ENCODE assay signal across 14 cellular contexts in the genomic region with DNA sequence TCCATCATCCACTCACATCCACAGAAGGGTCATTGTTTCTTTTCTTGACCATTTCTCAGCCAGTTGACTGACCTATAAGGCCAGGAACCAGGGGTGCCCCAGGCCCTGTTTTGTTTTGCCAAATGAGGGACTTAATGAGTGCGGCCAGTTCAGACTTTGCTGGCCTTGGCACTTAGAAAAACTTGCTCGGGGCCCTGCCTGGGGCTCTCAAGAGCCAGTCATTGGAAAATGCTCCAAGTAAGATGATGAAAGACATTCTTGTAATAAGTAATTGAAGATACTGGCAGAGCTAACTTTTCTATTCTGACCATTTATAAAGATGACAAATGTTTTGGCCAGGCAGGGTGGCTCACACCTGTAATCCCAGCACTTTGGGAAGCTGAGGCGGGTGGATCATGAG. TPM values are rescaled to one million over a fixed set of nuclear protein-coding genes. Genes with fewer than 3 reads are reported as not detected.
DNase-seq lines count a peak whose midpoint lies in the region; ATAC-seq and TF ChIP-seq lines count a peak whose summit lies in the region.
"Had no signal": no experiment of that assay in that cellular context is flagged by ENCODE, and none has a peak within 500 bp of the region (broad histone marks: within the 10 kb centered on the region; RNA-seq: fewer than 3 reads in every experiment).

No MANE protein-coding gene starts in this region.

- no peak for TF ChIP-seq EP300 in gastroesophageal sphincter (IDR thresholded peaks at IDR 0.05)

- intact Hi-C loops in CD14-positive monocyte (cut with micrococcal nuclease), result no loop called here

- H3K27ac ChIP-seq in gastroesophageal sphincter (peak overlapping the region in 3 of 4 donors; percentile 71 to 84 (median 80)), skeletal muscle tissue (ENCODE audit: low read depth, low read length) (peak overlapping the region; percentile 62)

- H3K9ac ChIP-seq in adipocyte (ENCODE audit: low read length), result peak overlapping the region; percentile 80
- no peak overlapping the region for H3K9ac ChIP-seq in skeletal muscle tissue (ENCODE audit: low read depth in 1 of 3, low read length in 3 of 3)

- no peak for TF ChIP-seq POLR2A in gastroesophageal sphincter (IDR thresholded peaks at IDR 0.05)

- peaks cover 29% of the 10 kb centered on the region for H3K36me3 ChIP-seq in adipocyte (ENCODE audit: control insufficient read depth, insufficient read depth, low read length, severe bottlenecking)
- H3K36me3 ChIP-seq in gastroesophageal sphincter, result peaks cover 0 to 67% of the 10 kb centered on the region in 2 donors
- H3K36me3 ChIP-seq in skeletal muscle tissue (ENCODE audit: control insufficient read depth in 3 of 3, insufficient read depth in 3 of 3, low read length in 3 of 3), result peaks cover 36 to 44% (median 37%) of the 10 kb centered on the region in 3 donors

- H3K4me3 Mint-ChIP-seq in CD14-positive monocyte, result no peak overlapping the region
- H3K4me3 Mint-ChIP-seq in effector memory CD8-positive, alpha-beta T cell, result no peak overlapping the region
- H3K4me3 Mint-ChIP-seq: activated T-cell treated with anti-CD3 and anti-CD28 coated beads, Interleukin-2, amount 50 U/mL, for 4 hours; CD4-positive, alpha-beta memory T cell; naive thymus-derived CD8-positive, alpha-beta T cell had no signal

- H3K27me3 ChIP-seq in adipocyte (replicated peaks; ENCODE audit: control insufficient read depth, insufficient read depth, low read length) (no peaks in the 10 kb centered on the region), gastroesophageal sphincter (no peaks in the 10 kb centered on the region), skeletal muscle tissue (ENCODE audit: control insufficient read depth in 3 of 3, insufficient read depth in 3 of 3, low read length in 3 of 3) (no peaks in the 10 kb centered on the region)
- H3K27me3 ChIP-seq: brain microvascular endothelial cell had no signal

- ATAC-seq in gastroesophageal sphincter, result no peak
- no peak for ATAC-seq in left lobe of liver
- ATAC-seq in effector memory CD8-positive, alpha-beta T cell (replicated peaks), result no peak
- ATAC-seq in GM19324 (IDR thresholded peaks at IDR 0.05; ENCODE audit: low FRiP score, unreplicated experiment), result no peak
- ATAC-seq in GM19463 (IDR thresholded peaks at IDR 0.05; ENCODE audit: unreplicated experiment), result no peak
- ATAC-seq: activated T-cell treated with anti-CD3 and anti-CD28 coated beads, Interleukin-2, amount 50 U/mL, for 4 hours; naive thymus-derived CD8-positive, alpha-beta T cell had no signal

- peak overlapping the region in 4 of 7 donors; percentile 37 to 75 (median 48) for H3K27ac Mint-ChIP-seq in CD14-positive monocyte
- peak overlapping the region in 1 of 2 donors; percentile 44 for H3K27ac Mint-ChIP-seq in effector memory CD8-positive, alpha-beta T cell

- peaks cover 46 to 60% of the 10 kb centered on the region in 2 donors for H3K36me3 Mint-ChIP-seq in CD14-positive monocyte
- H3K36me3 Mint-ChIP-seq in effector memory CD8-positive, alpha-beta T cell (ENCODE audit: insufficient read depth), result peaks cover 70% of the 10 kb centered on the region

- peaks cover 29% of the 10 kb centered on the region for H3K4me1 Mint-ChIP-seq in CD14-positive monocyte
- H3K4me1 Mint-ChIP-seq in effector memory CD8-positive, alpha-beta T cell (ENCODE audit: low read depth in 2 of 2), result no peaks in the 10 kb centered on the region

- H3K4me1 ChIP-seq in adipocyte (ENCODE audit: control insufficient read depth, insufficient read depth, low read length), result peaks cover 45% of the 10 kb centered on the region
- H3K4me1 ChIP-seq in gastroesophageal sphincter, result peaks cover 0 to 24% (median 8%) of the 10 kb centered on the region in 3 donors
- H3K4me1 ChIP-seq in skeletal muscle tissue (ENCODE audit: control insufficient read depth in 3 of 3, insufficient read depth in 3 of 3, low read length in 3 of 3), result peaks cover 10 to 18% (median 12%) of the 10 kb centered on the region in 3 donors

- H3K27me3 Mint-ChIP-seq in CD14-positive monocyte (ENCODE audit: low read depth in 3 of 3), result peaks cover 0 to 5% (median 0%) of the 10 kb centered on the region in 3 donors
- H3K27me3 Mint-ChIP-seq in effector memory CD8-positive, alpha-beta T cell, result no peaks in the 10 kb centered on the region
- H3K27me3 Mint-ChIP-seq: CD4-positive, alpha-beta memory T cell; naive thymus-derived CD8-positive, alpha-beta T cell had no signal

- no peak for TF ChIP-seq CTCF in CD14-positive monocyte (IDR thresholded peaks at IDR 0.05)
- no peak for TF ChIP-seq CTCF in gastroesophageal sphincter (IDR thresholded peaks at IDR 0.05)

- H3K9me3 Mint-ChIP-seq in CD14-positive monocyte, result no peaks in the 10 kb centered on the region
- no peaks in the 10 kb centered on the region for H3K9me3 Mint-ChIP-seq in effector memory CD8-positive, alpha-beta T cell
- H3K9me3 Mint-ChIP-seq: activated T-cell treated with anti-CD3 and anti-CD28 coated beads, Interleukin-2, amount 50 U/mL, for 4 hours; naive thymus-derived CD8-positive, alpha-beta T cell had no signal

- H3K9me3 ChIP-seq in adipocyte (ENCODE audit: control insufficient read depth, low read length) (no peaks in the 10 kb centered on the region), gastroesophageal sphincter (no peaks in the 10 kb centered on the region), skeletal muscle tissue (ENCODE audit: control insufficient read depth in 3 of 3, low read length in 3 of 3) (no peaks in the 10 kb centered on the region)

- WGBS in gastroesophageal sphincter (ENCODE audit: low coverage in 1 of 2), 2 donors, result 81 to 100% methylated on average over 1 to 3 of the region's 3 CpGs

- H3K4me3 ChIP-seq in adipocyte (ENCODE audit: low read length) (no peak overlapping the region), gastroesophageal sphincter (no peak overlapping the region), skeletal muscle tissue (ENCODE audit: low read length in 3 of 3) (no peak overlapping the region)

- DNase-seq in CD14-positive monocyte (ENCODE audit: low spot score) (no peak), adipocyte (ENCODE audit: low read depth) (peak; percentile 16), left lobe of liver (ENCODE audit: low spot score) (no peak)
- no peak for DNase-seq in effector memory CD8-positive, alpha-beta T cell
- DNase-seq: activated T-cell treated with anti-CD3 and anti-CD28 coated beads, Interleukin-2, amount 50 U/mL, for 4 hours; brain microvascular endothelial cell; CD4-positive, alpha-beta memory T cell; naive thymus-derived CD8-positive, alpha-beta T cell; NCI-H2029; stimulated activated CD4-positive, alpha-beta T cell treated with anti-CD3 and anti-CD28 coated beads, Interleukin-15, amount 100 ng/mL, for 24 hours had no signal

RNA-seq across cellular contexts. Expression of gene CLEC18B, which starts 29.0 kb away (rescaled TPM):
- polyA plus RNA-seq in CD14-positive monocyte, result not detected
- under 1 TPM in 1 of 4 donors, not detected in 3; 0.20 TPM for total RNA-seq in gastroesophageal sphincter
- total RNA-seq in skeletal muscle tissue, result 2.1 TPM
- total RNA-seq in left lobe of liver, result 1.1 TPM
- polyA plus RNA-seq: CD4-positive, alpha-beta memory T cell; naive thymus-derived CD8-positive, alpha-beta T cell had no signal
